ENCODE assay signal across 9 cellular contexts in genomic region chr22:50306753-50307749, GRCh38. TPM values are rescaled to one million over a fixed set of nuclear protein-coding genes. Genes with fewer than 3 reads are reported as not detected.
A peak's percentile ranks its signal among the peaks of the same experiment; 100 is the strongest.
DNase-seq lines count a peak whose midpoint lies in the region; ATAC-seq and TF ChIP-seq lines count a peak whose summit lies in the region.
"Had no signal": no experiment of that assay in that cellular context is flagged by ENCODE, and none has a peak within 500 bp of the region (broad histone marks: within the 10 kb centered on the region; RNA-seq: fewer than 3 reads in every experiment).

TSS of gene PLXNB2 (minus strand) at chr22:50307646. CDS start at chr22:50290584, 17,062 bp downstream.

- H3K36me3 Mint-ChIP-seq in activated CD8-positive, alpha-beta T cell treated with anti-CD3 and anti-CD28 coated beads for 36 hours (ENCODE audit: low read depth) = no peaks in the 10 kb centered on the region
- H3K36me3 Mint-ChIP-seq: activated naive CD8-positive, alpha-beta T cell had no signal

- H3K27ac Mint-ChIP-seq in activated CD8-positive, alpha-beta T cell treated with anti-CD3 and anti-CD28 coated beads for 36 hours = no peak within 1 kb of the TSS
- H3K27ac Mint-ChIP-seq: activated naive CD8-positive, alpha-beta T cell had no signal

- intact Hi-C loops in activated CD8-positive, alpha-beta T cell treated with anti-CD3 and anti-CD28 coated beads for 36 hours (cut with micrococcal nuclease) = no loop called here

- CTCF ChIA-PET in HEK293T (lab: Yijun Ruan, JAX) = interaction anchor here (0.5 to 1.0 kb wide), 2 partner anchors 55 to 179 kb away, joined by 3 to 6 read pairs; no protein-coding TSS in a partner anchor
- CTCF ChIA-PET in activated CD8-positive, alpha-beta T cell treated with anti-CD3 and anti-CD28 coated beads for 36 hours (lab: Charles Lee) = interaction anchor here (0.9 to 1.7 kb wide), 5 partner anchors 10 to 30 kb away, joined by 3 to 4 read pairs (median 3); no protein-coding TSS in a partner anchor

- DNase-seq in DMS153 treated with DMSO at 0.1 percent for 48 hours (lab: John Stamatoyannopoulos, UW; ENCODE audit: unreplicated experiment) = peak; percentile 68
- DNase-seq in HEK293T (ENCODE audit: extremely low spot score) = peak; percentile 89
- DNase-seq in NCI-H460 (ENCODE audit: extremely low read depth, low read depth) = peak; percentile 54
- DNase-seq in activated CD8-positive, alpha-beta T cell treated with anti-CD3 and anti-CD28 coated beads for 36 hours = peak; percentile 41
- peak; percentile 79 to 87 for DNase-seq in fibroblast of lung (ENCODE audit: low read depth in 2 of 2)
- peak; percentile 82 for DNase-seq in ureter (ENCODE audit: low spot score)

- peaks cover 43% of the 10 kb centered on the region for H3K4me1 ChIP-seq in fibroblast of lung (ENCODE audit: control insufficient read depth, extremely low read depth, insufficient read depth, low read length)
- H3K4me1 ChIP-seq in mucosa of rectum (ENCODE audit: control insufficient read depth in 2 of 2, insufficient read depth in 2 of 2, low read length in 2 of 2) = peaks cover 53 to 57% of the 10 kb centered on the region in 2 donors

- no peak within 1 kb of the TSS for H2AFZ ChIP-seq in fibroblast of lung (ENCODE audit: low read length)

- H3K4me3 ChIP-seq in fibroblast of lung (replicated peaks in 1 of 4; ENCODE audit: control extremely low read depth in 1 of 4, insufficient read depth in 1 of 4, low read depth in 3 of 4, low read length in 4 of 4) = peak within 1 kb of the TSS; percentile 70 to 96 (median 75)
- H3K4me3 ChIP-seq in mucosa of rectum (ENCODE audit: low read length in 2 of 2) = peak within 1 kb of the TSS; percentile 82 to 84

- H3K79me2 ChIP-seq in fibroblast of lung (ENCODE audit: control insufficient read depth, insufficient read depth, low read length) = peaks cover 46% of the 10 kb centered on the region

- no peaks in the 10 kb centered on the region for H3K9me3 Mint-ChIP-seq in activated CD8-positive, alpha-beta T cell treated with anti-CD3 and anti-CD28 coated beads for 36 hours

- H3K27me3 ChIP-seq in fibroblast of lung (ENCODE audit: control insufficient read depth, insufficient read depth, low read length) (no peaks in the 10 kb centered on the region), mucosa of rectum (ENCODE audit: control insufficient read depth in 2 of 2, insufficient read depth in 2 of 2, low read length in 2 of 2) (no peaks in the 10 kb centered on the region)

- no peak for TF ChIP-seq CTCF in activated CD8-positive, alpha-beta T cell treated with anti-CD3 and anti-CD28 coated beads for 36 hours (IDR thresholded peaks at IDR 0.05)
- no peak for TF ChIP-seq CTCF in fibroblast of lung (conservative IDR thresholded peaks at IDR 0.05 in 1 of 2, IDR thresholded peaks at IDR 0.05 in 1 of 2; ENCODE audit: low read depth in 1 of 2, low read length in 2 of 2)

- H3K36me3 ChIP-seq in fibroblast of lung (ENCODE audit: control insufficient read depth, insufficient read depth, low read length) (peaks cover 10% of the 10 kb centered on the region), mucosa of rectum (ENCODE audit: control insufficient read depth in 2 of 2, insufficient read depth in 2 of 2, low read length in 2 of 2) (no peaks in the 10 kb centered on the region)

- H3K9ac ChIP-seq in fibroblast of lung (ENCODE audit: insufficient read depth, low read length) = peak within 1 kb of the TSS; percentile 81
- H3K9ac ChIP-seq in mucosa of rectum (ENCODE audit: low read depth in 1 of 2, low read length in 2 of 2) = peak within 1 kb of the TSS; percentile 88 to 93

- POLR2A ChIA-PET in HEK293T (lab: Yijun Ruan, JAX) = interaction anchor here (0.6 to 2.0 kb wide), 8 partner anchors 10 to 66 kb away, joined by 3 to 9 read pairs (median 4); partner anchors contain the start of gene MAPK12
- POLR2A ChIA-PET in activated CD8-positive, alpha-beta T cell treated with anti-CD3 and anti-CD28 coated beads for 36 hours (lab: Charles Lee) = interaction anchor here (0.6 to 1.9 kb wide), 4 partner anchors 8 to 13 kb away, joined by 3 to 8 read pairs (median 4); no protein-coding TSS in a partner anchor

- ATAC-seq in activated CD8-positive, alpha-beta T cell treated with anti-CD3 and anti-CD28 coated beads for 36 hours = peak; percentile 41
- no peak for ATAC-seq in HG03439 (IDR thresholded peaks at IDR 0.05; ENCODE audit: unreplicated experiment)

- peaks cover 15% of the 10 kb centered on the region for H3K4me1 Mint-ChIP-seq in activated CD8-positive, alpha-beta T cell treated with anti-CD3 and anti-CD28 coated beads for 36 hours (ENCODE audit: low read depth)

- peaks cover 13% of the 10 kb centered on the region for H3K27me3 Mint-ChIP-seq in activated CD8-positive, alpha-beta T cell treated with anti-CD3 and anti-CD28 coated beads for 36 hours

- no peaks in the 10 kb centered on the region for H4K20me1 ChIP-seq in fibroblast of lung (ENCODE audit: control insufficient read depth, extremely low read depth, insufficient read depth, low read length)

- H3K4me3 Mint-ChIP-seq in activated CD8-positive, alpha-beta T cell treated with anti-CD3 and anti-CD28 coated beads for 36 hours = peak within 1 kb of the TSS; percentile 33

- no peaks in the 10 kb centered on the region for H3K9me3 ChIP-seq in fibroblast of lung (ENCODE audit: control insufficient read depth, insufficient read depth, low read depth, low read length)
- no peaks in the 10 kb centered on the region for H3K9me3 ChIP-seq in mucosa of rectum (ENCODE audit: control insufficient read depth in 2 of 2, low read length in 2 of 2)

- peak within 1 kb of the TSS; percentile 83 for H3K27ac ChIP-seq in fibroblast of lung (ENCODE audit: insufficient read depth, low read length)
- peak within 1 kb of the TSS; percentile 91 to 95 for H3K27ac ChIP-seq in mucosa of rectum (ENCODE audit: low read depth in 2 of 2, low read length in 2 of 2)

- H3K4me2 ChIP-seq in fibroblast of lung (ENCODE audit: extremely low read depth, insufficient read depth, low read length) = peak within 1 kb of the TSS; percentile 52

TF ChIP-seq in HEK293T, 16 proteins besides CTCF, POLR2A, EP300 and RAD21:
- TF ChIP-seq SP1 (IDR thresholded peaks at IDR 0.05) (no peak), L3MBTL2 (conservative IDR thresholded peaks at IDR 0.05) (no peak), TARDBP (IDR thresholded peaks at IDR 0.05) (no peak), ARNT (IDR thresholded peaks at IDR 0.05) (no peak), CTBP1 (IDR thresholded peaks at IDR 0.05; ENCODE audit: borderline replicate concordance) (no peak), SUZ12 (IDR thresholded peaks at IDR 0.05) (no peak), ELF4 (IDR thresholded peaks at IDR 0.05) (no peak)

RNA-seq across cellular contexts. Expression of gene PLXNB2, which starts in this region (rescaled TPM):
- total RNA-seq in NCI-H460 (2014; rRNA removed; shearing (Covaris generic)) = 51.2 and 52.5 TPM in 2 replicates
- polyA plus RNA-seq in NCI-H460 (2014; cell fraction: nucleus; rRNA removed) = 69.6 and 88.4 TPM in 2 replicates
- total RNA-seq in activated CD8-positive, alpha-beta T cell treated with anti-CD3 and anti-CD28 coated beads for 36 hours = 10 to 100 TPM; 22.1 to 26.4 TPM
- 130 and 209 TPM in 2 replicates for total RNA-seq in fibroblast of lung
- polyA plus RNA-seq in fibroblast of lung = 62.7 and 72.9 TPM in 2 replicates
- polyA plus RNA-seq in fibroblast of lung (2012) = 127 and 141 TPM in 2 replicates
- polyA minus RNA-seq in fibroblast of lung (ENCODE audit: low replicate concordance) = 337 and 393 TPM in 2 replicates
- total RNA-seq in ureter = 443 TPM
